Comparison of ENCODE assay signal across 8 cellular contexts in genomic region chr5:135398855-135399837, GRCh38. TPM values are rescaled to one million over a fixed set of nuclear protein-coding genes. Genes with fewer than 3 reads are reported as not detected.
A peak's percentile ranks its signal among the peaks of the same experiment; 100 is the strongest.
DNase-seq lines count a peak whose midpoint lies in the region; ATAC-seq and TF ChIP-seq lines count a peak whose summit lies in the region.

Gene MACROH2A1, minus strand, starts transcription at chr5:135399231. Its CDS starts 10,138 bp downstream, at chr5:135389093.

- H3K4me3 Mint-ChIP-seq in glutamatergic neuron (ENCODE audit: unreplicated experiment), result peak within 1 kb of the TSS; percentile 90

- ATAC-seq in GM21825 (IDR thresholded peaks at IDR 0.05; ENCODE audit: unreplicated experiment), result peak; percentile 89
- peak; percentile 88 to 92 for ATAC-seq in activated naive CD4-positive, alpha-beta T cell treated with anti-CD3 and anti-CD28 coated beads, Interleukin-2, amount 50 U/mL, for 72 hours

- TF ChIP-seq EP300 in ovary (IDR thresholded peaks at IDR 0.05), result no peak

- peaks cover 24% of the 10 kb centered on the region for H3K4me1 Mint-ChIP-seq in glutamatergic neuron (ENCODE audit: low read depth, unreplicated experiment)

- intact Hi-C loops in ovary (cut with DNase I), result no loop called here

- DNase-seq in ELR (ENCODE audit: low read depth) (peak; percentile 91), LNCaP clone FGC (ENCODE audit: low read depth) (peak; percentile 27), SKM-1 treated with dmso at 0.1 percent for 144 hours (lab: John Stamatoyannopoulos, UW; ENCODE audit: unreplicated experiment) (peak; percentile 66), glutamatergic neuron (peak; percentile 92), ovary (peak; percentile 81 to 93 (median 89))
- DNase-seq in activated naive CD4-positive, alpha-beta T cell treated with anti-CD3 and anti-CD28 coated beads, Interleukin-2, amount 50 U/mL, for 72 hours (ENCODE audit: low spot score in 2 of 2), result peak; percentile 83

- H3K4me3 ChIP-seq in LNCaP clone FGC (ENCODE audit: low read depth, low read length) (peak within 1 kb of the TSS; percentile 92), ovary (peak within 1 kb of the TSS; percentile 71), thymus (ENCODE audit: low read length) (peak within 1 kb of the TSS; percentile 63)

- peak within 1 kb of the TSS; percentile 94 to 98 for H3K27ac Mint-ChIP-seq in activated naive CD4-positive, alpha-beta T cell treated with anti-CD3 and anti-CD28 coated beads, Interleukin-2, amount 50 U/mL, for 72 hours
- H3K27ac Mint-ChIP-seq in glutamatergic neuron (ENCODE audit: unreplicated experiment), result peak within 1 kb of the TSS; percentile 49

- H3K27me3 Mint-ChIP-seq in glutamatergic neuron (ENCODE audit: unreplicated experiment), result peaks cover 10% of the 10 kb centered on the region

- no peaks in the 10 kb centered on the region for H3K27me3 ChIP-seq in ovary
- no peaks in the 10 kb centered on the region for H3K27me3 ChIP-seq in thymus (ENCODE audit: control insufficient read depth, insufficient read depth)

- TF ChIP-seq CTCF in LNCaP clone FGC (IDR thresholded peaks at IDR 0.05; ENCODE audit: control insufficient read depth, extremely low read depth, insufficient read depth), result no peak
- TF ChIP-seq CTCF in glutamatergic neuron (IDR thresholded peaks at IDR 0.05; ENCODE audit: partially characterized antibody, unreplicated experiment), result no peak
- TF ChIP-seq CTCF in ovary (IDR thresholded peaks at IDR 0.05), result peak in 2 of 3 donors; percentile 21

- H3K9me3 ChIP-seq in ovary (no peaks in the 10 kb centered on the region), thymus (ENCODE audit: control insufficient read depth) (no peaks in the 10 kb centered on the region)

- H3K4me1 ChIP-seq in ovary (ENCODE audit: insufficient read depth) (peaks cover 12% of the 10 kb centered on the region), thymus (ENCODE audit: control insufficient read depth, insufficient read depth, low read length) (peaks cover 21% of the 10 kb centered on the region)

- TF ChIP-seq POLR2A in ovary (IDR thresholded peaks at IDR 0.05), result peak; percentile 62

- H3K36me3 Mint-ChIP-seq in activated naive CD4-positive, alpha-beta T cell treated with anti-CD3 and anti-CD28 coated beads, Interleukin-2, amount 50 U/mL, for 72 hours, result peaks cover 1 to 12% of the 10 kb centered on the region in 2 donors
- no peaks in the 10 kb centered on the region for H3K36me3 Mint-ChIP-seq in glutamatergic neuron (ENCODE audit: unreplicated experiment)

- no peaks in the 10 kb centered on the region for H3K36me3 ChIP-seq in ovary
- peaks cover under 1% of the 10 kb centered on the region for H3K36me3 ChIP-seq in thymus (ENCODE audit: control insufficient read depth, insufficient read depth)

- H3K27ac ChIP-seq in ovary, result peak within 1 kb of the TSS; percentile 63 to 73
- peak within 1 kb of the TSS; percentile 83 for H3K27ac ChIP-seq in thymus (ENCODE audit: low read depth)

- H3K9me3 Mint-ChIP-seq in activated naive CD4-positive, alpha-beta T cell treated with anti-CD3 and anti-CD28 coated beads, Interleukin-2, amount 50 U/mL, for 72 hours, result no peaks in the 10 kb centered on the region
- peaks cover 1% of the 10 kb centered on the region for H3K9me3 Mint-ChIP-seq in glutamatergic neuron (ENCODE audit: unreplicated experiment)

- WGBS in ovary, 3 donors, result 2 to 3% (median 2%) methylated on average over 65 to 111 of the region's 111 CpGs
- under 1% methylated on average over 111 of the region's 111 CpGs for WGBS in thymus

RNA-seq across cellular contexts. Expression of gene MACROH2A1, which starts in this region (rescaled TPM):
- total RNA-seq in activated naive CD4-positive, alpha-beta T cell treated with anti-CD3 and anti-CD28 coated beads, Interleukin-2, amount 50 U/mL, for 72 hours, result 100 to 1,000 TPM in 1 of 2 donors, 10 to 100 TPM in 1; 90.2 to 166 TPM
- 215 TPM for total RNA-seq in glutamatergic neuron (ENCODE audit: unreplicated experiment)
- 100 to 1,000 TPM in 4 of 7 donors, 10 to 100 TPM in 3; 81.3 to 157 (median 102) TPM for total RNA-seq in ovary
- polyA plus RNA-seq in ovary, result 100 to 1,000 TPM in 1 of 2 donors, 10 to 100 TPM in 1; 71.7 to 139 TPM
- 206 TPM for polyA plus RNA-seq in thymus

Comparison
In these comparisons a context has a peak if more than half of its experiments do, and no peak if none do; other contexts are left out.
1. Peak in every context shown above with its lines: DNase-seq, ATAC-seq, H3K4me3 ChIP-seq and H3K27ac ChIP-seq.
2. DNase-seq: peak in every context shown above with its lines; median percentile 92 in glutamatergic neuron; 91 in ELR; 89 in ovary; 83 in activated naive CD4-positive, alpha-beta T cell treated with anti-CD3 and anti-CD28 coated beads, Interleukin-2, amount 50 U/mL, for 72 hours; 66 in SKM-1 treated with dmso at 0.1 percent for 144 hours; 27 in LNCaP clone FGC.
3. CTCF ChIP-seq: peak in ovary (2 of 3); none in LNCaP clone FGC (single experiment) and glutamatergic neuron (single experiment).